In the genomic region with DNA sequence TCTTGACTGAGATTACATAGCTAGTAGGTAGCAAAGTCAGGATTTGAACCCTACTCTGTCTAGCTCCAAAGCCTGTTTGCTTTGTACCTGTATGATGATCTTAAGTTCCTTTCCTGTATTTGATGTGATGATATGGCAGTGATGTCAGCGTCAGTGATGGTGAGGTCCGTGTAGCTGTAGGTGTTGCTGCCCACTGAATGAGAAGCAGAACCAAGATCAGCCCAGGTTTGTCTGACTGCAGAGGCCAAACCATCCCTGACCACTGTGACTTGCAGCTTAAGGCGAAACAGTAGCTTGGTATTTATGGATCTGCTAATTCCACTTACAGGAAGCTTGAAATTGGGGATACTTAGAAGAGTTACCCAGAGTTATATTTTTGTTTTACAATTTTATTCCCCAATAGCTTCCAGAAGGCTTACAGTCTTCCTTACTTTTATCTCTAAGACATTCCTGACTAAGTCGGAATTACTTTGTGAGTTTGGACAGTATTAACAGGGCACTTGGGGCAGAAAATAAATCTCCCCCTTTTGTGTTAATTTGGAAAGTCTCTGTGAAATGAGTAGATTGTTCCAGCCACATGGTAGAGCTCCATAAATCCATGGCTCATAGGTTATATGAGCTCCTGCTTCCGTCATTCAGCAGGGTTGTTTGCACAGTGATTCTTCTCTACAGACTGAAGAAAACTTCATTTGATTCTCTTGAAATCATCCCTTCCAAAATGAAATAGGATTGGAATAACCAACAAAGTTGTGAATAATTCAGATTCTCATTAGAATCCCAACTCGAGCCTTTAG, we compare ENCODE assay signal across 20 cellular contexts.
"Had no signal": no experiment of that assay in that cellular context is flagged by ENCODE, and none has a peak within 500 bp of the region (broad histone marks: within the 10 kb centered on the region; RNA-seq: fewer than 3 reads in every experiment).

No MANE protein-coding gene starts in this region.

- FAIRE-seq: bronchial epithelial cell, islet of Langerhans had no signal

- H3K27ac Mint-ChIP-seq: activated naive CD4-positive, alpha-beta T cell treated with anti-CD3 and anti-CD28 coated beads, Interleukin-2, amount 50 U/mL, for 24 hours; dendritic cell treated with granulocyte-macrophage colony-stimulating factor and Interleukin-4, amounts not matched to agents 40 ng/mL and 50 ng/mL, for 4 days; stimulated activated naive CD8-positive, alpha-beta T cell treated with anti-CD3 and anti-CD28 coated beads, Interleukin-15, amount 100 ng/mL, for 72 hours had no signal

- ATAC-seq: left lobe of liver; stimulated activated naive CD8-positive, alpha-beta T cell treated with anti-CD3 and anti-CD28 coated beads, Interleukin-15, amount 100 ng/mL, for 72 hours had no signal

- DNase-seq: activated CD4-positive, alpha-beta T cell treated with anti-CD3 and anti-CD28 coated beads for 1 hour; activated gamma-delta T cell; effector memory CD4-positive, alpha-beta T cell; esophagus squamous epithelium; mammary epithelial cell; midbrain; stimulated activated CD4-positive, alpha-beta T cell treated with anti-CD3 and anti-CD28 coated beads, Interleukin-2, amount 100 ng/mL, for 48 hours; stimulated activated naive CD8-positive, alpha-beta T cell treated with anti-CD3 and anti-CD28 coated beads, Interleukin-15, amount 100 ng/mL, for 72 hours; SW 1271; T-helper 2 cell; trophoblast cell; WERI-Rb-1 had no signal

- H3K9me3 Mint-ChIP-seq: activated naive CD4-positive, alpha-beta T cell treated with anti-CD3 and anti-CD28 coated beads, Interleukin-2, amount 50 U/mL, for 24 hours; dendritic cell treated with granulocyte-macrophage colony-stimulating factor and Interleukin-4, amounts not matched to agents 40 ng/mL and 50 ng/mL, for 4 days; stimulated activated naive CD8-positive, alpha-beta T cell treated with anti-CD3 and anti-CD28 coated beads, Interleukin-15, amount 100 ng/mL, for 72 hours had no signal

- H3K27ac ChIP-seq: suprapubic skin, WERI-Rb-1 had no signal

- H3K27me3 Mint-ChIP-seq: activated naive CD4-positive, alpha-beta T cell treated with anti-CD3 and anti-CD28 coated beads, Interleukin-2, amount 50 U/mL, for 24 hours; dendritic cell treated with granulocyte-macrophage colony-stimulating factor and Interleukin-4, amounts not matched to agents 40 ng/mL and 50 ng/mL, for 4 days; stimulated activated naive CD8-positive, alpha-beta T cell treated with anti-CD3 and anti-CD28 coated beads, Interleukin-15, amount 100 ng/mL, for 72 hours had no signal

- H3K4me1 Mint-ChIP-seq: activated naive CD4-positive, alpha-beta T cell treated with anti-CD3 and anti-CD28 coated beads, Interleukin-2, amount 50 U/mL, for 24 hours had no signal

- H3K4me3 ChIP-seq: esophagus squamous epithelium, right atrium auricular region, suprapubic skin had no signal

- H3K36me3 ChIP-seq: suprapubic skin, WERI-Rb-1 had no signal

- H3K4me3 Mint-ChIP-seq: activated naive CD4-positive, alpha-beta T cell treated with anti-CD3 and anti-CD28 coated beads, Interleukin-2, amount 50 U/mL, for 24 hours; dendritic cell treated with granulocyte-macrophage colony-stimulating factor and Interleukin-4, amounts not matched to agents 40 ng/mL and 50 ng/mL, for 4 days; neural crest cell; stimulated activated naive CD8-positive, alpha-beta T cell treated with anti-CD3 and anti-CD28 coated beads, Interleukin-15, amount 100 ng/mL, for 72 hours had no signal

- H3K27me3 ChIP-seq: esophagus squamous epithelium, right atrium auricular region, suprapubic skin had no signal

- H3K9me3 ChIP-seq: esophagus squamous epithelium, right atrium auricular region, suprapubic skin had no signal
